8 cellular contexts compared by ENCODE assay signal in the genomic region with DNA sequence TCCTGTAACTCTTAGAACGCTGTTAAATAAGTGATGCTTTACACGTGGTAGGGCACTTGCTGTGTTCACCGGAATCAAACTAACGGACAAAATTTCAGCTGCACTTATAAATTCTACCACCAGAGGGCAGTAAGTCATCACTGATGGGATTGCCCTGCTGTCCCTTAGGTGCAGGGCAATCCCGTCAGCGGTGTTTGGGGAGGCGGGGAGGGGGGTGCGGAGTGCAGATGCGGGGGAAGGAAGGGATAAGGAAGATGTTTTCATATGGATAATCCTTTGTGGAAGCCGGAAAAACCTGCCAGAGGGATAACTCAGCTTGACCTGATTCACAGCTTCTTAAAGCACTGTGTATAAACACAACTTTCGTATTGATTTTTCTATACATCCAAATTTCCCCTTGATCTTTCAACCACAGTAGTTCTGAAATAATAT. TPM values are rescaled to one million over a fixed set of nuclear protein-coding genes. Genes with fewer than 3 reads are reported as not detected.
DNase-seq lines count a peak whose midpoint lies in the region; ATAC-seq and TF ChIP-seq lines count a peak whose summit lies in the region.

No MANE protein-coding gene starts in this region.

- H3K9ac ChIP-seq in neural cell (ENCODE audit: low read length) = no peak overlapping the region

- H3K27ac ChIP-seq in neural cell (ENCODE audit: low read length) (no peak overlapping the region), tibial artery (no peak overlapping the region)

- intact Hi-C loops in tibial artery (cut with DNase I; ENCODE audit: low total_unique reads) = loop anchor here (1.0 kb wide), 1 partner anchor 209 kb away; no protein-coding TSS in a partner anchor

- no peak for ATAC-seq in GM21360 (IDR thresholded peaks at IDR 0.05; ENCODE audit: unreplicated experiment)

- DNase-seq in DMS 273 (lab: John Stamatoyannopoulos, UW; ENCODE audit: unreplicated experiment) = peak; percentile 91
- DNase-seq in HuH-7.5 (ENCODE audit: low spot score) = peak; percentile 38
- peak; percentile 83 for DNase-seq in OCI-M2 (lab: John Stamatoyannopoulos, UW; ENCODE audit: unreplicated experiment)
- DNase-seq in activated T-cell treated with anti-CD3 and anti-CD28 coated beads, Interleukin-2, amount 50 U/mL, for 48 hours = peak; percentile 62 to 66
- peak; percentile 77 for DNase-seq in fibroblast of pulmonary artery (ENCODE audit: low read depth)
- DNase-seq in tibial artery = no peak

- peak; percentile 99 for TF ChIP-seq RAD21 in neural cell (conservative IDR thresholded peaks at IDR 0.05)

- no peak overlapping the region for H3K4me2 ChIP-seq in neural cell (ENCODE audit: low read length)

- H3K36me3 ChIP-seq in neural cell (ENCODE audit: insufficient read depth, low read length) = no peaks in the 10 kb centered on the region
- H3K36me3 ChIP-seq in tibial artery = no peaks in the 10 kb centered on the region

- H3K27me3 ChIP-seq in neural cell (ENCODE audit: insufficient read depth, low read depth, low read length) = no peaks in the 10 kb centered on the region
- H3K27me3 ChIP-seq in tibial artery = peaks cover 0 to 26% of the 10 kb centered on the region in 2 donors

- no peaks in the 10 kb centered on the region for H3F3A ChIP-seq in neural cell (ENCODE audit: insufficient read depth, low read length, poor library complexity, severe bottlenecking)

- H4K20me1 ChIP-seq in neural cell (ENCODE audit: insufficient read depth) = no peaks in the 10 kb centered on the region

- H3K9me2 ChIP-seq in neural cell (ENCODE audit: insufficient read depth, low read length) = no peaks in the 10 kb centered on the region

- peak; percentile 68 for TF ChIP-seq CTCF in fibroblast of pulmonary artery (IDR thresholded peaks at IDR 0.05; ENCODE audit: low read length, missing control alignments)
- peak; percentile 92 for TF ChIP-seq CTCF in neural cell (IDR thresholded peaks at IDR 0.05; ENCODE audit: poor library complexity, severe bottlenecking)
- TF ChIP-seq CTCF in tibial artery (IDR thresholded peaks at IDR 0.05) = peak; percentile 91

- no peaks in the 10 kb centered on the region for H3K79me2 ChIP-seq in neural cell (replicated peaks; ENCODE audit: insufficient read depth, low read length)

- no peak for TF ChIP-seq EP300 in neural cell (conservative IDR thresholded peaks at IDR 0.05; ENCODE audit: poor library complexity, severe bottlenecking)

- no peaks in the 10 kb centered on the region for H3K4me1 ChIP-seq in tibial artery

- H3K9me3 ChIP-seq in neural cell (ENCODE audit: low read length) (no peaks in the 10 kb centered on the region), tibial artery (no peaks in the 10 kb centered on the region)

- no peak overlapping the region for H3K4me3 ChIP-seq in fibroblast of pulmonary artery (replicated peaks; ENCODE audit: low read depth, low read length)
- H3K4me3 ChIP-seq in neural cell (ENCODE audit: low read length) = no peak overlapping the region
- H3K4me3 ChIP-seq in tibial artery = no peak overlapping the region

- no peak overlapping the region for H2AFZ ChIP-seq in neural cell (ENCODE audit: low read depth, low read length)

TF ChIP-seq in neural cell, 6 proteins besides CTCF, POLR2A, EP300 and RAD21:
- TF ChIP-seq SMC3 (conservative IDR thresholded peaks at IDR 0.05; ENCODE audit: poor library complexity) = peak; percentile 99
- TF ChIP-seq TAF1 (IDR thresholded peaks at IDR 0.05; ENCODE audit: low read depth) = no peak
- TF ChIP-seq EZH2 (IDR thresholded peaks at IDR 0.05; ENCODE audit: borderline replicate concordance, insufficient read depth, low read length, poor library complexity, severe bottlenecking) = no peak

RNA-seq across cellular contexts. Expression of a gene that starts 21.7 kb away (rescaled TPM):
- polyA plus RNA-seq in neural cell = not detected in 2 replicates
- polyA minus RNA-seq in neural cell = not detected in 2 replicates

RNA-seq across cellular contexts. Expression of a gene that starts 51.8 kb away (rescaled TPM):
- 1,017 and 1,027 TPM in 2 replicates for polyA plus RNA-seq in neural cell
- polyA minus RNA-seq in neural cell = 278 and 312 TPM in 2 replicates

Comparison
In these comparisons a context has a peak if more than half of its experiments do, and no peak if none do; other contexts are left out.
1. DNase-seq: peak in DMS 273 (single experiment), HuH-7.5 (single experiment), OCI-M2 (single experiment), activated T-cell treated with anti-CD3 and anti-CD28 coated beads, Interleukin-2, amount 50 U/mL, for 48 hours (2 of 2) and fibroblast of pulmonary artery (single experiment); none in tibial artery (0 of 2).
2. Peak in every context shown above with its lines, with median percentiles within 50 percentile points of each other: CTCF ChIP-seq.